Comparison of ENCODE assay signal across 1 cellular context in genomic region chr1:220942278-220942677, GRCh38.
TF ChIP-seq lines count a peak whose summit lies in the region.

No MANE protein-coding gene starts in this region.

TF ChIP-seq in H1, 55 proteins besides CTCF, POLR2A, EP300 and RAD21 (continued from another document):
- TF ChIP-seq, protein P1, sequence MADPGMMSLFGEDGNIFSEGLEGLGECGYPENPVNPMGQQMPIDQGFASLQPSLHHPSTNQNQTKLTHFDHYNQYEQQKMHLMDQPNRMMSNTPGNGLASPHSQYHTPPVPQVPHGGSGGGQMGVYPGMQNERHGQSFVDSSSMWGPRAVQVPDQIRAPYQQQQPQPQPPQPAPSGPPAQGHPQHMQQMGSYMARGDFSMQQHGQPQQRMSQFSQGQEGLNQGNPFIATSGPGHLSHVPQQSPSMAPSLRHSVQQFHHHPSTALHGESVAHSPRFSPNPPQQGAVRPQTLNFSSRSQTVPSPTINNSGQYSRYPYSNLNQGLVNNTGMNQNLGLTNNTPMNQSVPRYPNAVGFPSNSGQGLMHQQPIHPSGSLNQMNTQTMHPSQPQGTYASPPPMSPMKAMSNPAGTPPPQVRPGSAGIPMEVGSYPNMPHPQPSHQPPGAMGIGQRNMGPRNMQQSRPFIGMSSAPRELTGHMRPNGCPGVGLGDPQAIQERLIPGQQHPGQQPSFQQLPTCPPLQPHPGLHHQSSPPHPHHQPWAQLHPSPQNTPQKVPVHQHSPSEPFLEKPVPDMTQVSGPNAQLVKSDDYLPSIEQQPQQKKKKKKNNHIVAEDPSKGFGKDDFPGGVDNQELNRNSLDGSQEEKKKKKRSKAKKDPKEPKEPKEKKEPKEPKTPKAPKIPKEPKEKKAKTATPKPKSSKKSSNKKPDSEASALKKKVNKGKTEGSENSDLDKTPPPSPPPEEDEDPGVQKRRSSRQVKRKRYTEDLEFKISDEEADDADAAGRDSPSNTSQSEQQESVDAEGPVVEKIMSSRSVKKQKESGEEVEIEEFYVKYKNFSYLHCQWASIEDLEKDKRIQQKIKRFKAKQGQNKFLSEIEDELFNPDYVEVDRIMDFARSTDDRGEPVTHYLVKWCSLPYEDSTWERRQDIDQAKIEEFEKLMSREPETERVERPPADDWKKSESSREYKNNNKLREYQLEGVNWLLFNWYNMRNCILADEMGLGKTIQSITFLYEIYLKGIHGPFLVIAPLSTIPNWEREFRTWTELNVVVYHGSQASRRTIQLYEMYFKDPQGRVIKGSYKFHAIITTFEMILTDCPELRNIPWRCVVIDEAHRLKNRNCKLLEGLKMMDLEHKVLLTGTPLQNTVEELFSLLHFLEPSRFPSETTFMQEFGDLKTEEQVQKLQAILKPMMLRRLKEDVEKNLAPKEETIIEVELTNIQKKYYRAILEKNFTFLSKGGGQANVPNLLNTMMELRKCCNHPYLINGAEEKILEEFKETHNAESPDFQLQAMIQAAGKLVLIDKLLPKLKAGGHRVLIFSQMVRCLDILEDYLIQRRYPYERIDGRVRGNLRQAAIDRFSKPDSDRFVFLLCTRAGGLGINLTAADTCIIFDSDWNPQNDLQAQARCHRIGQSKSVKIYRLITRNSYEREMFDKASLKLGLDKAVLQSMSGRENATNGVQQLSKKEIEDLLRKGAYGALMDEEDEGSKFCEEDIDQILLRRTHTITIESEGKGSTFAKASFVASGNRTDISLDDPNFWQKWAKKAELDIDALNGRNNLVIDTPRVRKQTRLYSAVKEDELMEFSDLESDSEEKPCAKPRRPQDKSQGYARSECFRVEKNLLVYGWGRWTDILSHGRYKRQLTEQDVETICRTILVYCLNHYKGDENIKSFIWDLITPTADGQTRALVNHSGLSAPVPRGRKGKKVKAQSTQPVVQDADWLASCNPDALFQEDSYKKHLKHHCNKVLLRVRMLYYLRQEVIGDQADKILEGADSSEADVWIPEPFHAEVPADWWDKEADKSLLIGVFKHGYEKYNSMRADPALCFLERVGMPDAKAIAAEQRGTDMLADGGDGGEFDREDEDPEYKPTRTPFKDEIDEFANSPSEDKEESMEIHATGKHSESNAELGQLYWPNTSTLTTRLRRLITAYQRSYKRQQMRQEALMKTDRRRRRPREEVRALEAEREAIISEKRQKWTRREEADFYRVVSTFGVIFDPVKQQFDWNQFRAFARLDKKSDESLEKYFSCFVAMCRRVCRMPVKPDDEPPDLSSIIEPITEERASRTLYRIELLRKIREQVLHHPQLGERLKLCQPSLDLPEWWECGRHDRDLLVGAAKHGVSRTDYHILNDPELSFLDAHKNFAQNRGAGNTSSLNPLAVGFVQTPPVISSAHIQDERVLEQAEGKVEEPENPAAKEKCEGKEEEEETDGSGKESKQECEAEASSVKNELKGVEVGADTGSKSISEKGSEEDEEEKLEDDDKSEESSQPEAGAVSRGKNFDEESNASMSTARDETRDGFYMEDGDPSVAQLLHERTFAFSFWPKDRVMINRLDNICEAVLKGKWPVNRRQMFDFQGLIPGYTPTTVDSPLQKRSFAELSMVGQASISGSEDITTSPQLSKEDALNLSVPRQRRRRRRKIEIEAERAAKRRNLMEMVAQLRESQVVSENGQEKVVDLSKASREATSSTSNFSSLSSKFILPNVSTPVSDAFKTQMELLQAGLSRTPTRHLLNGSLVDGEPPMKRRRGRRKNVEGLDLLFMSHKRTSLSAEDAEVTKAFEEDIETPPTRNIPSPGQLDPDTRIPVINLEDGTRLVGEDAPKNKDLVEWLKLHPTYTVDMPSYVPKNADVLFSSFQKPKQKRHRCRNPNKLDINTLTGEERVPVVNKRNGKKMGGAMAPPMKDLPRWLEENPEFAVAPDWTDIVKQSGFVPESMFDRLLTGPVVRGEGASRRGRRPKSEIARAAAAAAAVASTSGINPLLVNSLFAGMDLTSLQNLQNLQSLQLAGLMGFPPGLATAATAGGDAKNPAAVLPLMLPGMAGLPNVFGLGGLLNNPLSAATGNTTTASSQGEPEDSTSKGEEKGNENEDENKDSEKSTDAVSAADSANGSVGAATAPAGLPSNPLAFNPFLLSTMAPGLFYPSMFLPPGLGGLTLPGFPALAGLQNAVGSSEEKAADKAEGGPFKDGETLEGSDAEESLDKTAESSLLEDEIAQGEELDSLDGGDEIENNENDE (IDR thresholded peaks at IDR 0.05; ENCODE audit: insufficient replicate concordance, low read length): no peak
